Comparison of ENCODE assay signal across 9 cellular contexts in the genomic region with DNA sequence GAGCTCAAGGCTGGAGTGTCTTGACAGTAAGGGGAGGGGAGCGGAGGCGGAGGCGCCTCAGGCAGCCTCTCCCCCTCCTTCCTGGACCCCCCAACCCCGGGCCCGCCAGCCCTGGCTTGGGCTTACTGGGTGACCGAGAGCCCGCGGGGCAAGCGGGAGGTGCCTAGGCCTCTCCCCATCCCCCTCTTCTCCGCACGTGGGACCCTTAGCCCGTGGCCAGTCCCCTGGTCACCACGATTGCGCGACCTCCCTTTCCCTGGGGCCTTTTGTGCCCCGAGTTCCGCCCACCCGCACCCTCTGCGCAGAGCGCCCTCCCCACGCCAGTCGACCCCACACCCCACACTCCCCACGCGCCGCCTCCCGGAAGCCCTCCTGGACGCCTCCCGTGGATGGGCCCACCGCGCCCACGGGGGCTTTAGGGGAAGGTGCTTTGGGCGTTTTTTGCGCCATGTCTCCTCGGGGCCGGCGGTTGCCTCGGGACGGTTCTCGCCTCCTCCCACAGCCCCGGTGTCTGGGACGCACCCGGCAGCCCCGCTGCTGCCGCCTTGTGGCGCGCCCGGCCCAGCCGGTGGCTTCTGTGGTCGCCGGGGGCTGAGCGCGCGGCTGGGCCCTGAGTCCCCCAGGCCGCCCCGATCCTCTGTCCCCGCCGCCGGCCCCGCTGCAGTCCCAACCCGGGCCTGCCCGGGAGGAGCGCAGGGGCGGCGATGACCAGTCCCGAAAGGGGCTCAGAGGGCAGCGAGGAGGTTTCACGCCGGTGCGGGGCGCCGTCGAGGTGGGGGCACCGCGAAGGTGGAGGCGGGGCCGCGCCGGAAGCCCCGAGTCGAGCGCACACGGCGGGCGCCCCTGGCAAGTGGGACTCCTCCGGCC. TPM values are rescaled to one million over a fixed set of nuclear protein-coding genes. Genes with fewer than 3 reads are reported as not detected.
DNase-seq lines count a peak whose midpoint lies in the region; ATAC-seq, FAIRE-seq and TF ChIP-seq lines count a peak whose summit lies in the region.
"Had no signal": no experiment of that assay in that cellular context is flagged by ENCODE, and none has a peak within 500 bp of the region (broad histone marks: within the 10 kb centered on the region; RNA-seq: fewer than 3 reads in every experiment).

No MANE protein-coding gene starts in this region.

- ATAC-seq in foreskin keratinocyte: peak; percentile 12
- no peak for ATAC-seq in PC-3

- no peaks in the 10 kb centered on the region for H3K9me2 ChIP-seq in PC-3 (replicated peaks; ENCODE audit: low read length)

- peaks cover 10% of the 10 kb centered on the region for H3K27me3 Mint-ChIP-seq in neural progenitor cell (ENCODE audit: insufficient read depth, low read depth)

- BruUV-seq in PC-3 (replicated peaks; lab: Mats Ljungman, UMichigan): no TSS peak

- TF ChIP-seq POLR2A in Peyer's patch (IDR thresholded peaks at IDR 0.05): no peak

- H3K9me3 ChIP-seq in Peyer's patch (no peaks in the 10 kb centered on the region), neural progenitor cell (ENCODE audit: low read depth) (no peaks in the 10 kb centered on the region), PC-3 (ENCODE audit: low read length) (no peaks in the 10 kb centered on the region)

- H3K27ac ChIP-seq in Peyer's patch (peak overlapping the region in 1 of 4 donors; percentile 57), foreskin keratinocyte (no peak overlapping the region), neural progenitor cell (no peak overlapping the region), PC-3 (ENCODE audit: low read length) (no peak overlapping the region)

- H2AFZ ChIP-seq in neural progenitor cell (replicated peaks) (peak overlapping the region; percentile 71), PC-3 (ENCODE audit: low read length) (no peak overlapping the region)

- H3K9ac ChIP-seq in neural progenitor cell (no peak overlapping the region), PC-3 (ENCODE audit: low read length) (no peak overlapping the region)

- H3F3A ChIP-seq in neural progenitor cell (ENCODE audit: low read depth) (peaks cover 25% of the 10 kb centered on the region), PC-3 (ENCODE audit: low read length, unreplicated experiment) (no peaks in the 10 kb centered on the region)

- no peaks in the 10 kb centered on the region for H3K27me3 ChIP-seq in Peyer's patch
- H3K27me3 ChIP-seq in foreskin keratinocyte: no peaks in the 10 kb centered on the region
- peaks cover 63% of the 10 kb centered on the region for H3K27me3 ChIP-seq in neural progenitor cell
- H3K27me3 ChIP-seq in PC-3 (ENCODE audit: low read length): no peaks in the 10 kb centered on the region

- intact Hi-C loops in PC-3 (cut with micrococcal nuclease): no loop called here

- CTCF ChIA-PET in PC-3 (lab: Charles Lee): no interaction called here

- peak overlapping the region; percentile 67 for H3K4me3 Mint-ChIP-seq in neural progenitor cell

- no peak for FAIRE-seq in D721Med (lab: Jason Lieb, UNC)

- H3K4me1 Mint-ChIP-seq in neural progenitor cell: peaks cover 16% of the 10 kb centered on the region

- H4K20me1 ChIP-seq in neural progenitor cell (ENCODE audit: low read depth): no peaks in the 10 kb centered on the region
- no peaks in the 10 kb centered on the region for H4K20me1 ChIP-seq in PC-3 (ENCODE audit: low read length)

- TF ChIP-seq CTCF in D721Med (IDR thresholded peaks at IDR 0.05; ENCODE audit: insufficient read depth, missing control alignments): peak; percentile 29
- TF ChIP-seq CTCF in Peyer's patch (IDR thresholded peaks at IDR 0.05): peak in 4 of 6 experiments; percentile 20 to 30 (median 23)
- TF ChIP-seq CTCF in foreskin keratinocyte (conservative IDR thresholded peaks at IDR 0.05): peak; percentile 64
- TF ChIP-seq CTCF in neural progenitor cell (IDR thresholded peaks at IDR 0.05): peak; percentile 58
- TF ChIP-seq CTCF in PC-3 (conservative IDR thresholded peaks at IDR 0.05; ENCODE audit: low read depth, low read length): no peak

- H3K4me2 ChIP-seq in neural progenitor cell (peak overlapping the region; percentile 79), PC-3 (ENCODE audit: low read length) (no peak overlapping the region)

- H3K79me2 ChIP-seq in neural progenitor cell (ENCODE audit: low read depth): no peaks in the 10 kb centered on the region
- H3K79me2 ChIP-seq in PC-3 (ENCODE audit: low read length): peaks cover 19% of the 10 kb centered on the region

- no peak overlapping the region for H3K27ac Mint-ChIP-seq in neural progenitor cell

- no peaks in the 10 kb centered on the region for H3K36me3 Mint-ChIP-seq in neural progenitor cell

- H3K4me1 ChIP-seq in Peyer's patch: peaks cover 11 to 44% (median 17%) of the 10 kb centered on the region in 4 donors
- no peaks in the 10 kb centered on the region for H3K4me1 ChIP-seq in foreskin keratinocyte
- peaks cover 24% of the 10 kb centered on the region for H3K4me1 ChIP-seq in neural progenitor cell
- H3K4me1 ChIP-seq in PC-3 (ENCODE audit: insufficient read depth, low read length): peaks cover 17% of the 10 kb centered on the region

- peak overlapping the region in 1 of 4 donors; percentile 12 for H3K4me3 ChIP-seq in Peyer's patch
- H3K4me3 ChIP-seq in neural progenitor cell: peak overlapping the region; percentile 54
- no peak overlapping the region for H3K4me3 ChIP-seq in PC-3 (ENCODE audit: low read length)

- peaks cover 7% of the 10 kb centered on the region for H3K9me3 Mint-ChIP-seq in neural progenitor cell

- H3K36me3 ChIP-seq in Peyer's patch (peaks cover 0 to 18% (median 3%) of the 10 kb centered on the region in 3 donors), neural progenitor cell (no peaks in the 10 kb centered on the region), PC-3 (ENCODE audit: low read depth, low read length) (no peaks in the 10 kb centered on the region)

- POLR2A ChIA-PET in PC-3 (lab: Charles Lee; ENCODE audit: unreplicated experiment): no interaction called here

- no peak for DNase-seq in D721Med (ENCODE audit: insufficient read length, low spot score)
- no peak for DNase-seq in Peyer's patch
- DNase-seq in foreskin keratinocyte: no peak
- peak; percentile 82 for DNase-seq in neural progenitor cell (ENCODE audit: low spot score)
- DNase-seq in NCI-H748 treated with DMSO at 0.1 percent for 48 hours (lab: John Stamatoyannopoulos, UW): no peak
- no peak for DNase-seq in PC-3
- DNase-seq in NCI-H1105 (lab: John Stamatoyannopoulos, UW): no peak
- DNase-seq in activated CD4-positive, alpha-beta T cell treated with anti-CD3 and anti-CD28 coated beads for 1 hour: no peak

RNA-seq across cellular contexts. Expression of gene TOR4A, which starts 3.2 kb away (rescaled TPM):
- total RNA-seq in Peyer's patch (10 to 100 TPM; 33.8 to 45.7 (median 39.2) TPM), foreskin keratinocyte (15.8 and 19.9 TPM in 2 replicates), neural progenitor cell (ENCODE audit: low replicate concordance) (0.39 and 2.8 TPM in 2 replicates), PC-3 (2014; rRNA removed) (28.9 and 32.7 TPM in 2 replicates)
- 11.8 and 15.7 TPM in 2 replicates for polyA plus RNA-seq in foreskin keratinocyte

RNA-seq across cellular contexts. Expression of gene NRARP, which starts 21.4 kb away (rescaled TPM):
- total RNA-seq in Peyer's patch (10 to 100 TPM; 35.3 to 56.1 (median 43.8) TPM), foreskin keratinocyte (0.81 and 1.1 TPM in 2 replicates), neural progenitor cell (ENCODE audit: low replicate concordance) (20.7 and 25.2 TPM in 2 replicates), PC-3 (2014; rRNA removed) (35.5 and 36.8 TPM in 2 replicates)
- polyA plus RNA-seq in foreskin keratinocyte: 0.76 and 0.96 TPM in 2 replicates

RNA-seq across cellular contexts. Expression of gene NELFB, which starts 25.6 kb away (rescaled TPM):
- total RNA-seq in Peyer's patch: 10 to 100 TPM; 47.4 to 57.8 (median 50.2) TPM
- total RNA-seq in foreskin keratinocyte: 47.5 and 51.3 TPM in 2 replicates
- polyA plus RNA-seq in foreskin keratinocyte: 50.3 and 54.3 TPM in 2 replicates
- 35.2 and 76.1 TPM in 2 replicates for total RNA-seq in neural progenitor cell (ENCODE audit: low replicate concordance)
- 50.7 and 69.5 TPM in 2 replicates for total RNA-seq in PC-3 (2014; rRNA removed)

RNA-seq across cellular contexts. Expression of gene STPG3, which starts 29.6 kb away (rescaled TPM):
- total RNA-seq in Peyer's patch: not detected
- total RNA-seq in foreskin keratinocyte: not detected in 2 replicates
- not detected in 2 replicates for polyA plus RNA-seq in foreskin keratinocyte
- not detected in 2 replicates for total RNA-seq in neural progenitor cell (ENCODE audit: low replicate concordance)
- not detected in 2 replicates for total RNA-seq in PC-3 (2014; rRNA removed)
- total RNA-seq: posterior vena cava had no signal

RNA-seq across cellular contexts. Expression of gene TUBB4B, which starts 39.6 kb away (rescaled TPM):
- total RNA-seq in Peyer's patch: 100 to 1,000 TPM; 174 to 409 (median 322) TPM
- 766 and 947 TPM in 2 replicates for total RNA-seq in foreskin keratinocyte
- polyA plus RNA-seq in foreskin keratinocyte: 1,088 and 1,242 TPM in 2 replicates
- total RNA-seq in neural progenitor cell (ENCODE audit: low replicate concordance): 183 and 367 TPM in 2 replicates
- total RNA-seq in PC-3 (2014; rRNA removed): 424 and 599 TPM in 2 replicates

Comparison
In these comparisons a context has a peak if more than half of its experiments do, and no peak if none do; other contexts are left out.
1. RNA of gene NRARP, which starts 21.4 kb away (total RNA-seq): 35.3 to 56.1 TPM in Peyer's patch, 35.5 to 36.8 TPM in PC-3 and 20.7 to 25.2 TPM in neural progenitor cell; 0.81 to 1.1 TPM in foreskin keratinocyte; every median in the first group is over 10 times any median in the second.